1 cellular context compared by ENCODE assay signal in genomic region chr7:28166982-28167715, GRCh38.
TF ChIP-seq lines count a peak whose summit lies in the region.

No MANE protein-coding gene starts in this region.

TF ChIP-seq in SK-N-SH treated with all-trans-retinoic acid at 6 μM for 48 hours, 23 proteins besides CTCF, POLR2A, EP300 and RAD21 (continued from another document):
- no peak for TF ChIP-seq ZFP3 (CRISPR knock-in tag; IDR thresholded peaks at IDR 0.05)
TF ChIP-seq in SK-N-SH treated with all-trans-retinoic acid at 6 μM for 48 hours: peak in this region for 0.
